ENCODE assay signal across 31 cellular contexts in genomic region chr10:70266701-70267100, GRCh38. TPM values are rescaled to one million over a fixed set of nuclear protein-coding genes. Genes with fewer than 3 reads are reported as not detected.
DNase-seq lines count a peak whose midpoint lies in the region; ATAC-seq, FAIRE-seq and TF ChIP-seq lines count a peak whose summit lies in the region.
"Had no signal": no experiment of that assay in that cellular context is flagged by ENCODE, and none has a peak within 500 bp of the region (broad histone marks: within the 10 kb centered on the region; RNA-seq: fewer than 3 reads in every experiment).

No MANE protein-coding gene starts in this region.

- H3K4me2 ChIP-seq in astrocyte (ENCODE audit: low read length) (peak overlapping the region; percentile 34), hepatocyte (no peak overlapping the region), SK-N-SH (no peak overlapping the region)

- CTCF ChIA-PET in CD4-positive, alpha-beta memory T cell (lab: Charles Lee; ENCODE audit: partially characterized antibody) = interaction anchor here (1.4 to 5.2 kb wide), 2 partner anchors 84 to 98 kb away, joined by 4 to 31 read pairs; no protein-coding TSS in a partner anchor
- CTCF ChIA-PET in SK-N-SH (lab: Yijun Ruan, JAX) = interaction anchor here (1.0 to 2.9 kb wide), 4 partner anchors 12 to 98 kb away, joined by 3 to 9 read pairs (median 5); no protein-coding TSS in a partner anchor

- H4K20me1 ChIP-seq in astrocyte (ENCODE audit: insufficient read depth, low read length) (no peaks in the 10 kb centered on the region), hepatocyte (ENCODE audit: insufficient read depth, poor library complexity, severe bottlenecking) (no peaks in the 10 kb centered on the region), SK-N-SH (ENCODE audit: insufficient read depth) (no peaks in the 10 kb centered on the region)

- H3F3A ChIP-seq in SK-N-SH (replicated peaks; ENCODE audit: insufficient read depth) = peaks cover 5% of the 10 kb centered on the region

- no peaks in the 10 kb centered on the region for H3K9me3 Mint-ChIP-seq in natural killer cell treated with Interleukin-12 subunit alpha and Interleukin-12 subunit beta and Interleukin-15 and Interleukin-18, amount 100 ng/mL, for 72 hours
- no peaks in the 10 kb centered on the region for H3K9me3 Mint-ChIP-seq in natural killer cell
- no peaks in the 10 kb centered on the region for H3K9me3 Mint-ChIP-seq in astrocyte (ENCODE audit: unreplicated experiment)
- peaks cover 0 to 4% (median 1%) of the 10 kb centered on the region in 8 donors for H3K9me3 Mint-ChIP-seq in CD4-positive, alpha-beta memory T cell
- peaks cover 12% of the 10 kb centered on the region for H3K9me3 Mint-ChIP-seq in nephron progenitor cell
- H3K9me3 Mint-ChIP-seq: neural crest cell, type B pancreatic cell had no signal

- no peak overlapping the region for H2AFZ ChIP-seq in astrocyte (ENCODE audit: low read depth, low read length)
- no peak overlapping the region for H2AFZ ChIP-seq in hepatocyte
- H2AFZ ChIP-seq in SK-N-SH (ENCODE audit: low read depth) = no peak overlapping the region

- H3K4me1 Mint-ChIP-seq in natural killer cell treated with Interleukin-12 subunit alpha and Interleukin-12 subunit beta and Interleukin-15 and Interleukin-18, amount 100 ng/mL, for 72 hours (ENCODE audit: low read depth in 2 of 2) = peaks cover 14 to 19% of the 10 kb centered on the region in 2 donors
- H3K4me1 Mint-ChIP-seq in natural killer cell (no peaks in the 10 kb centered on the region), astrocyte (ENCODE audit: low read depth, unreplicated experiment) (peaks cover 11% of the 10 kb centered on the region), nephron progenitor cell (peaks cover 7% of the 10 kb centered on the region)
- no peaks in the 10 kb centered on the region for H3K4me1 Mint-ChIP-seq in CD4-positive, alpha-beta memory T cell
- H3K4me1 Mint-ChIP-seq: neural crest cell had no signal

- H3K9me2 ChIP-seq in hepatocyte (replicated peaks; ENCODE audit: insufficient read depth) (no peaks in the 10 kb centered on the region), SK-N-SH (no peaks in the 10 kb centered on the region)

- no peak for TF ChIP-seq CTCF in natural killer cell (IDR thresholded peaks at IDR 0.05)
- no peak for TF ChIP-seq CTCF in astrocyte (IDR thresholded peaks at IDR 0.05; ENCODE audit: insufficient read depth, low read depth, low read length)
- TF ChIP-seq CTCF in hepatocyte (IDR thresholded peaks at IDR 0.05; ENCODE audit: poor library complexity) = no peak
- TF ChIP-seq CTCF in SK-N-SH (IDR thresholded peaks at IDR 0.05) = no peak
- TF ChIP-seq CTCF in nephron progenitor cell (IDR thresholded peaks at IDR 0.05) = no peak

- no peaks in the 10 kb centered on the region for H3K9me3 ChIP-seq in astrocyte (ENCODE audit: insufficient read depth, low read depth, low read length)
- no peaks in the 10 kb centered on the region for H3K9me3 ChIP-seq in hepatocyte (ENCODE audit: low read depth)
- no peaks in the 10 kb centered on the region for H3K9me3 ChIP-seq in CD4-positive, alpha-beta memory T cell (ENCODE audit: control insufficient read depth in 1 of 2, low read length in 2 of 2)
- H3K9me3 ChIP-seq in SK-N-SH = no peaks in the 10 kb centered on the region
- H3K9me3 ChIP-seq: body of pancreas, esophagus muscularis mucosa, gastroesophageal sphincter, right lobe of liver had no signal

- H3K4me3 Mint-ChIP-seq in natural killer cell treated with Interleukin-12 subunit alpha and Interleukin-12 subunit beta and Interleukin-15 and Interleukin-18, amount 100 ng/mL, for 72 hours = peak overlapping the region; percentile 52
- H3K4me3 Mint-ChIP-seq in natural killer cell (no peak overlapping the region), astrocyte (ENCODE audit: unreplicated experiment) (no peak overlapping the region), nephron progenitor cell (no peak overlapping the region)
- no peak overlapping the region for H3K4me3 Mint-ChIP-seq in CD4-positive, alpha-beta memory T cell
- H3K4me3 Mint-ChIP-seq: activated naive CD8-positive, alpha-beta T cell treated with anti-CD3 and anti-CD28 coated beads, Interleukin-2, amount 50 U/mL, for 24 hours; neural crest cell; type B pancreatic cell had no signal

- POLR2A ChIA-PET in CD4-positive, alpha-beta memory T cell (lab: Charles Lee; ENCODE audit: partially characterized antibody) = no interaction called here
- POLR2A ChIA-PET in SK-N-SH (lab: Yijun Ruan, JAX) = interaction anchor here (1.5 kb wide), 1 partner anchor 97 kb away, joined by 3 read pairs; no protein-coding TSS in a partner anchor

- H3K4me3 ChIP-seq in astrocyte (ENCODE audit: insufficient read depth, low read depth, low read length) (no peak overlapping the region), hepatocyte (no peak overlapping the region), SK-N-SH (ENCODE audit: low read depth in 2 of 2, low read length in 1 of 2) (no peak overlapping the region)
- no peak overlapping the region for H3K4me3 ChIP-seq in CD4-positive, alpha-beta memory T cell (ENCODE audit: low read length in 2 of 2)
- H3K4me3 ChIP-seq: body of pancreas, esophagus muscularis mucosa, gastroesophageal sphincter, right lobe of liver had no signal

- H3K36me3 ChIP-seq in astrocyte (ENCODE audit: insufficient read depth, low read length) (no peaks in the 10 kb centered on the region), hepatocyte (replicated peaks; ENCODE audit: insufficient read depth, low read depth) (no peaks in the 10 kb centered on the region), SK-N-SH (replicated peaks in 1 of 2; ENCODE audit: control insufficient read depth in 1 of 2, insufficient read depth in 2 of 2, low read length in 1 of 2) (no peaks in the 10 kb centered on the region)
- H3K36me3 ChIP-seq in CD4-positive, alpha-beta memory T cell (ENCODE audit: insufficient read depth, low read length) = no peaks in the 10 kb centered on the region
- H3K36me3 ChIP-seq: esophagus muscularis mucosa, gastroesophageal sphincter, right lobe of liver had no signal

- peaks cover under 1% of the 10 kb centered on the region for H3K36me3 Mint-ChIP-seq in natural killer cell treated with Interleukin-12 subunit alpha and Interleukin-12 subunit beta and Interleukin-15 and Interleukin-18, amount 100 ng/mL, for 72 hours
- no peaks in the 10 kb centered on the region for H3K36me3 Mint-ChIP-seq in natural killer cell
- H3K36me3 Mint-ChIP-seq in astrocyte (ENCODE audit: low read depth, unreplicated experiment) = no peaks in the 10 kb centered on the region
- no peaks in the 10 kb centered on the region for H3K36me3 Mint-ChIP-seq in CD4-positive, alpha-beta memory T cell
- no peaks in the 10 kb centered on the region for H3K36me3 Mint-ChIP-seq in nephron progenitor cell (ENCODE audit: low read depth)
- H3K36me3 Mint-ChIP-seq: type B pancreatic cell had no signal

- peak overlapping the region; percentile 43 for H3K27ac ChIP-seq in astrocyte (ENCODE audit: low read depth, low read length)
- peak overlapping the region; percentile 5 for H3K27ac ChIP-seq in hepatocyte
- H3K27ac ChIP-seq in CD4-positive, alpha-beta memory T cell (ENCODE audit: low read depth, low read length) = no peak overlapping the region
- H3K27ac ChIP-seq in SK-N-SH (ENCODE audit: low read depth in 2 of 2, low read length in 1 of 2) = peak overlapping the region in 1 of 2 experiments; percentile 40; a peak in 2 of 4 replicates
- H3K27ac ChIP-seq: body of pancreas, esophagus muscularis mucosa, gastroesophageal sphincter, HL-60, right lobe of liver had no signal

- H3K27me3 Mint-ChIP-seq in natural killer cell treated with Interleukin-12 subunit alpha and Interleukin-12 subunit beta and Interleukin-15 and Interleukin-18, amount 100 ng/mL, for 72 hours = peaks cover 21 to 26% of the 10 kb centered on the region in 2 donors
- H3K27me3 Mint-ChIP-seq in natural killer cell (ENCODE audit: low read depth in 2 of 2) (peaks cover 26 to 28% of the 10 kb centered on the region in 2 donors), astrocyte (ENCODE audit: low read depth, unreplicated experiment) (peaks cover 9% of the 10 kb centered on the region), nephron progenitor cell (ENCODE audit: low read depth, poor library complexity) (peaks cover 13% of the 10 kb centered on the region)
- H3K27me3 Mint-ChIP-seq in CD4-positive, alpha-beta memory T cell = peaks cover 0 to 4% of the 10 kb centered on the region in 2 donors

- ATAC-seq in natural killer cell treated with Interleukin-12 subunit alpha and Interleukin-12 subunit beta and Interleukin-15 and Interleukin-18, amount 100 ng/mL, for 72 hours = peak in 1 of 2 donors; percentile 43
- no peak for ATAC-seq in natural killer cell

- WGBS in hepatocyte (ENCODE audit: low lambda C conversion rate, missing lambda C conversion rate) = 83% methylated on average over 1 of the region's 1 CpG
- WGBS in SK-N-SH (ENCODE audit: low lambda C conversion rate) = 94% methylated on average over 1 of the region's 1 CpG

- no peak for TF ChIP-seq RAD21 in SK-N-SH (IDR thresholded peaks at IDR 0.05; ENCODE audit: low read length)

- no peak for FAIRE-seq in astrocyte (lab: Jason Lieb, UNC)
- FAIRE-seq: HepG2, islet of Langerhans had no signal

- H3K79me2 ChIP-seq in astrocyte (ENCODE audit: insufficient read depth, low read length) (no peaks in the 10 kb centered on the region), hepatocyte (no peaks in the 10 kb centered on the region), SK-N-SH (ENCODE audit: insufficient read depth) (no peaks in the 10 kb centered on the region)

- no peak overlapping the region for H3K9ac ChIP-seq in astrocyte (ENCODE audit: low read length)
- H3K9ac ChIP-seq in SK-N-SH = no peak overlapping the region

- H3K27me3 ChIP-seq in astrocyte (ENCODE audit: insufficient read depth, low read length) = no peaks in the 10 kb centered on the region
- no peaks in the 10 kb centered on the region for H3K27me3 ChIP-seq in hepatocyte
- no peaks in the 10 kb centered on the region for H3K27me3 ChIP-seq in CD4-positive, alpha-beta memory T cell (ENCODE audit: insufficient read depth, low read length)
- no peaks in the 10 kb centered on the region for H3K27me3 ChIP-seq in SK-N-SH (ENCODE audit: insufficient read depth)
- H3K27me3 ChIP-seq: body of pancreas, right lobe of liver had no signal

- peaks cover 12% of the 10 kb centered on the region for H3K4me1 ChIP-seq in astrocyte (ENCODE audit: insufficient read depth, low read length)
- no peaks in the 10 kb centered on the region for H3K4me1 ChIP-seq in hepatocyte (ENCODE audit: insufficient read depth)
- no peaks in the 10 kb centered on the region for H3K4me1 ChIP-seq in CD4-positive, alpha-beta memory T cell (ENCODE audit: insufficient read depth, low read length)
- H3K4me1 ChIP-seq in SK-N-SH (ENCODE audit: control insufficient read depth in 1 of 2, insufficient read depth in 2 of 2, low read depth in 1 of 2, low read length in 1 of 2) = peaks cover 0 to 3% of the 10 kb centered on the region in 2 experiments; a peak in 1 of 4 replicates
- H3K4me1 ChIP-seq: body of pancreas, gastroesophageal sphincter, right lobe of liver had no signal

- no peak for DNase-seq in natural killer cell treated with Interleukin-12 subunit alpha and Interleukin-12 subunit beta and Interleukin-15 and Interleukin-18, amount 100 ng/mL, for 72 hours (ENCODE audit: low spot score)
- DNase-seq in natural killer cell = no peak
- DNase-seq in astrocyte (ENCODE audit: low read depth) = no peak
- no peak for DNase-seq in hepatocyte (ENCODE audit: low spot score)
- no peak for DNase-seq in stimulated activated CD4-positive, alpha-beta T cell treated with anti-CD3 and anti-CD28 coated beads, Interleukin-4, amount 100 ng/mL, for 4 hours
- no peak for DNase-seq in CD4-positive, alpha-beta memory T cell
- no peak for DNase-seq in SK-N-SH
- no peak for DNase-seq in nephron progenitor cell
- DNase-seq: activated CD4-positive, alpha-beta T cell treated with anti-CD3 and anti-CD28 coated beads, Interleukin-2, amount 50 U/mL, for 4 hours; activated CD4-positive, CD25-positive, alpha-beta regulatory T cell; activated CD8-positive, alpha-beta memory T cell treated with anti-CD3 and anti-CD28 coated beads, Interleukin-2, amount 50 U/mL, for 48 hours; activated effector memory CD4-positive, alpha-beta T cell treated with anti-CD3 and anti-CD28 coated beads, Interleukin-2, amount 50 U/mL, for 16 hours; activated naive CD8-positive, alpha-beta T cell treated with anti-CD3 and anti-CD28 coated beads, Interleukin-2, amount 50 U/mL, for 24 hours; C1 segment of cervical spinal cord; effector memory CD4-positive, alpha-beta T cell; NCI-H1436; NCI-H524; right lobe of liver; SHP77 had no signal

- intact Hi-C loops in natural killer cell (cut with micrococcal nuclease) = no loop called here
- intact Hi-C loops in CD4-positive, alpha-beta memory T cell (cut with micrococcal nuclease) = no loop called here

- H3K27ac Mint-ChIP-seq in natural killer cell treated with Interleukin-12 subunit alpha and Interleukin-12 subunit beta and Interleukin-15 and Interleukin-18, amount 100 ng/mL, for 72 hours = peak overlapping the region; percentile 34 to 85
- H3K27ac Mint-ChIP-seq in natural killer cell (no peak overlapping the region), astrocyte (ENCODE audit: unreplicated experiment) (peak overlapping the region; percentile 90), nephron progenitor cell (no peak overlapping the region)
- no peak overlapping the region for H3K27ac Mint-ChIP-seq in CD4-positive, alpha-beta memory T cell
- H3K27ac Mint-ChIP-seq: activated naive CD8-positive, alpha-beta T cell treated with anti-CD3 and anti-CD28 coated beads, Interleukin-2, amount 50 U/mL, for 24 hours; type B pancreatic cell had no signal

- no peak for TF ChIP-seq EP300 in SK-N-SH (IDR thresholded peaks at IDR 0.05; ENCODE audit: borderline replicate concordance in 1 of 2, low read depth in 1 of 2, low read length in 1 of 2)

RNA-seq across cellular contexts. Expression of gene NPFFR1, which starts 17.1 kb away (rescaled TPM):
- total RNA-seq in natural killer cell treated with Interleukin-12 subunit alpha and Interleukin-12 subunit beta and Interleukin-15 and Interleukin-18, amount 100 ng/mL, for 72 hours = under 1 TPM in 1 of 2 donors, not detected in 1; 0.02 TPM
- total RNA-seq in natural killer cell (under 1 TPM in 1 of 3 donors, not detected in 2; 0.05 TPM), astrocyte (not detected in 2 replicates), hepatocyte (not detected in 2 replicates)
- polyA plus RNA-seq in hepatocyte (not detected in 2 replicates), SK-N-SH (2012; rRNA removed) (not detected in 2 replicates)
- total RNA-seq in CD4-positive, alpha-beta memory T cell = not detected
- not detected for polyA plus RNA-seq in CD4-positive, alpha-beta memory T cell
- under 0.01 TPM in 1 of 2 replicates, not detected in the other for polyA plus RNA-seq in SK-N-SH (2012; cell fraction: cytosol; rRNA removed)
- polyA plus RNA-seq in SK-N-SH (2012; cell fraction: nucleus; rRNA removed) = 0.01 TPM in 2 replicates
- total RNA-seq: body of pancreas, esophagus muscularis mucosa, M059J, neural crest cell, PC-3, posterior vena cava, right lobe of liver had no signal
- polyA plus RNA-seq: HepG2, liver had no signal

RNA-seq across cellular contexts. Expression of gene PPA1, which starts 33.5 kb away (rescaled TPM):
- 100 to 1,000 TPM; 263 to 285 TPM for total RNA-seq in natural killer cell treated with Interleukin-12 subunit alpha and Interleukin-12 subunit beta and Interleukin-15 and Interleukin-18, amount 100 ng/mL, for 72 hours
- total RNA-seq in natural killer cell = 10 to 100 TPM; 17.0 to 26.5 (median 19.2) TPM
- 95.3 and 108 TPM in 2 replicates for total RNA-seq in astrocyte
- 156 and 175 TPM in 2 replicates for total RNA-seq in hepatocyte
- 106 and 131 TPM in 2 replicates for polyA plus RNA-seq in hepatocyte
- total RNA-seq in CD4-positive, alpha-beta memory T cell = 10 to 100 TPM; 57.4 to 60.4 TPM
- 100 to 1,000 TPM; 148 to 304 TPM for polyA plus RNA-seq in CD4-positive, alpha-beta memory T cell
- polyA plus RNA-seq in SK-N-SH (2012; rRNA removed) = 116 and 125 TPM in 2 replicates
- 164 and 209 TPM in 2 replicates for polyA plus RNA-seq in SK-N-SH (2012; cell fraction: cytosol; rRNA removed)
- polyA plus RNA-seq in SK-N-SH (2012; cell fraction: nucleus; rRNA removed) = 32.6 and 73.5 TPM in 2 replicates

Comparison
In these comparisons a context has a peak if more than half of its experiments do, and no peak if none do; other contexts are left out.
1. H3K27ac Mint-ChIP-seq: peak in natural killer cell treated with Interleukin-12 subunit alpha and Interleukin-12 subunit beta and Interleukin-15 and Interleukin-18, amount 100 ng/mL, for 72 hours (2 of 2) and astrocyte (single experiment); none in natural killer cell (0 of 2), CD4-positive, alpha-beta memory T cell (0 of 7) and nephron progenitor cell (single experiment).